Comparison of ENCODE assay signal across 11 cellular contexts in the genomic region with DNA sequence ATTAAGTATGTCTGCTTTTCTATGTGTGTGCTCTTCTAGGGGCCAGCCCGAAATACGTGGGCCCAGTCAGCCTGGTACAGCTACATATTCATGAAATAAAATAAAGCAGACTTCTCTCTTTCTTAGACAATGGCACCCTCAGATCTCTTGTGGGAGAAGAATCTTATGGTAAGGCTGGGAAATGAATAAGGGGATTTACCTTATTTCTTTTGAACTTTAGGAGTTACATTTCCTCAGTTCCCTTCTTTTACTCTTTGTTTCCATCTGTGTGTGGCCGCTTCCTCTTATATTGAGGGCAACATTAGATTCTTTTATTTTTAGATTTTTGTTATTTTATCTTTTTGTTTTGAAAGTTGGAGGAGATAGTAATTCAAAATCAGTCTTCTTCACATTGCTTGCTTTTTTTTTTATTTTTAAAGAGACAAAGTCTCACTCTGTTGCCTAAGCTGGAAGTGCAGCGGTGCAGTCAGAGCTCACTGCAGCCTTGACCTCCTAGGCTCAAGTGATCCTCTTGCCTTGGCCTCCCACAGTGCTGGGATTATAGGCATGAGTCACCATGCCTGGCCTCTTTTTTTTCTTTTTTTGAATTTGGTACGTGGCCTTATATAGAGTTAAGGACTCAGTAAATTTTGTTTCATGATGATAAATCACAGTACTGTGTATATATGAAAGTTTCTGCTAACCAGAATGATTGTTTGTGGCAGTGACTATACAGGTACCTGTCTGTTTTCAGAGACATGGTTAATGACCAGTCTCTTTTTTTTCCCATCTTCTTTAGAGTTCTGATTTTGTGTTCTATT. TPM values are rescaled to one million over a fixed set of nuclear protein-coding genes. Genes with fewer than 3 reads are reported as not detected.
DNase-seq lines count a peak whose midpoint lies in the region; ATAC-seq and TF ChIP-seq lines count a peak whose summit lies in the region.
"Had no signal": no experiment of that assay in that cellular context is flagged by ENCODE, and none has a peak within 500 bp of the region (broad histone marks: within the 10 kb centered on the region; RNA-seq: fewer than 3 reads in every experiment).

No MANE protein-coding gene starts in this region.

- H2AFZ ChIP-seq in trophoblast cell (ENCODE audit: insufficient read depth, low read length, poor library complexity), result no peak overlapping the region

- H3K4me2 ChIP-seq in trophoblast cell (ENCODE audit: low read length), result no peak overlapping the region

- no peak overlapping the region for H3K23ac ChIP-seq in trophoblast cell (ENCODE audit: low read length)

- H3K27ac ChIP-seq in trophoblast cell (ENCODE audit: low read depth, low read length), result peak overlapping the region; percentile 9

- no peak overlapping the region for H3K9ac ChIP-seq in trophoblast cell (ENCODE audit: low read length)

- H3K4ac ChIP-seq in trophoblast cell (ENCODE audit: low read depth, low read length), result no peak overlapping the region

- ATAC-seq in HG03280 (IDR thresholded peaks at IDR 0.05; ENCODE audit: unreplicated experiment) (no peak), HG03439 (IDR thresholded peaks at IDR 0.05; ENCODE audit: unreplicated experiment) (no peak)

- H3K36me3 ChIP-seq in trophoblast cell (ENCODE audit: control insufficient read depth in 1 of 2, insufficient read depth in 2 of 2, low read length in 2 of 2), result peaks cover 0 to 2% of the 10 kb centered on the region in 2 experiments

- H2BK5ac ChIP-seq in trophoblast cell (ENCODE audit: low read depth, low read length, poor library complexity), result no peak overlapping the region

- H3K14ac ChIP-seq in trophoblast cell (ENCODE audit: low read length), result no peak overlapping the region

- no peaks in the 10 kb centered on the region for H3K9me3 Mint-ChIP-seq in activated CD4-positive, alpha-beta T cell treated with anti-CD3 and anti-CD28 coated beads, Interleukin-2, amount 10 ng/mL, durations not matched to agents 24 days and 14 days

- no peak overlapping the region for H2AK5ac ChIP-seq in trophoblast cell (ENCODE audit: low read length)

- DNase-seq in ELR (ENCODE audit: low read depth) (peak; percentile 64), astrocyte of the hippocampus (ENCODE audit: low read depth, low spot score) (peak; percentile 35), trophoblast cell (peak in 1 of 2 donors; percentile 35), NCI-H2107 treated with DMSO at 0.1 percent for 48 hours (lab: John Stamatoyannopoulos, UW; ENCODE audit: unreplicated experiment) (no peak)
- no peak for DNase-seq in activated CD4-positive, alpha-beta T cell treated with anti-CD3 and anti-CD28 coated beads, Interleukin-2, amount 10 ng/mL, durations not matched to agents 24 days and 14 days
- DNase-seq: kidney glomerular epithelial cell, NCI-H510A treated with DMSO at 0.1 percent for 48 hours, tibial artery had no signal

- TF ChIP-seq EP300 in Ishikawa (IDR thresholded peaks at IDR 0.05; ENCODE audit: borderline replicate concordance), result peak; percentile 66; the same call in 1 of the 2 replicates

- H4K91ac ChIP-seq in trophoblast cell (ENCODE audit: low read depth, low read length), result no peak overlapping the region

- H3K27ac Mint-ChIP-seq in activated CD4-positive, alpha-beta T cell treated with anti-CD3 and anti-CD28 coated beads, Interleukin-2, amount 10 ng/mL, durations not matched to agents 24 days and 14 days, result no peak overlapping the region

- no peaks in the 10 kb centered on the region for H3K27me3 ChIP-seq in trophoblast cell (ENCODE audit: insufficient read depth, low read length)
- H3K27me3 ChIP-seq: tibial artery had no signal

- H3K79me1 ChIP-seq in trophoblast cell (ENCODE audit: low read length), result peaks cover 9% of the 10 kb centered on the region

- intact Hi-C loops in activated CD4-positive, alpha-beta T cell treated with anti-CD3 and anti-CD28 coated beads, Interleukin-2, amount 10 ng/mL, durations not matched to agents 24 days and 14 days (cut with micrococcal nuclease), result no loop called here

- peaks cover 4% of the 10 kb centered on the region for H3K79me2 ChIP-seq in trophoblast cell (ENCODE audit: control insufficient read depth, insufficient read depth, low read length, poor library complexity)

- no peak overlapping the region for H3K4me3 ChIP-seq in trophoblast cell (ENCODE audit: low read depth, low read length)
- H3K4me3 ChIP-seq: tibial artery had no signal

- H3K9me3 ChIP-seq in trophoblast cell (ENCODE audit: insufficient read depth, low read depth, low read length), result no peaks in the 10 kb centered on the region
- H3K9me3 ChIP-seq: tibial artery had no signal

- H3K4me1 Mint-ChIP-seq in activated CD4-positive, alpha-beta T cell treated with anti-CD3 and anti-CD28 coated beads, Interleukin-2, amount 10 ng/mL, durations not matched to agents 24 days and 14 days, result peaks cover 4% of the 10 kb centered on the region

- peaks cover 61% of the 10 kb centered on the region for H3K27me3 Mint-ChIP-seq in activated CD4-positive, alpha-beta T cell treated with anti-CD3 and anti-CD28 coated beads, Interleukin-2, amount 10 ng/mL, durations not matched to agents 24 days and 14 days

- no peaks in the 10 kb centered on the region for H3K36me3 Mint-ChIP-seq in activated CD4-positive, alpha-beta T cell treated with anti-CD3 and anti-CD28 coated beads, Interleukin-2, amount 10 ng/mL, durations not matched to agents 24 days and 14 days (ENCODE audit: low read depth)

- no peak overlapping the region for H2BK12ac ChIP-seq in trophoblast cell (ENCODE audit: low read length)

- H4K12ac ChIP-seq in trophoblast cell (ENCODE audit: low read depth, low read length), result no peak overlapping the region

- H3K4me1 ChIP-seq in trophoblast cell (ENCODE audit: control insufficient read depth in 1 of 2, insufficient read depth in 2 of 2, low read length in 2 of 2), result peaks cover 14 to 22% of the 10 kb centered on the region in 2 experiments

- peak overlapping the region; percentile 51 for H2BK120ac ChIP-seq in trophoblast cell (ENCODE audit: insufficient read depth, low read length, poor library complexity)

- no peak overlapping the region for H3K18ac ChIP-seq in trophoblast cell (ENCODE audit: low read length)

- no peak overlapping the region for H3K4me3 Mint-ChIP-seq in activated CD4-positive, alpha-beta T cell treated with anti-CD3 and anti-CD28 coated beads, Interleukin-2, amount 10 ng/mL, durations not matched to agents 24 days and 14 days

- no peak for TF ChIP-seq RAD21 in Ishikawa (IDR thresholded peaks at IDR 0.05; ENCODE audit: low read depth)

- H4K8ac ChIP-seq in trophoblast cell (ENCODE audit: low read depth, low read length), result no peak overlapping the region

- no CpG with 5 or more reads among the region's 5 CpGs for whole genome bisulfite sequencing in trophoblast cell (ENCODE audit: extremely low coverage, insufficient coverage, insufficient read length)

TF ChIP-seq in Ishikawa, 13 proteins besides CTCF, POLR2A, EP300 and RAD21:
- TF ChIP-seq TCF12 (IDR thresholded peaks at IDR 0.05; ENCODE audit: low read depth) (peak; percentile 58), CEBPB (IDR thresholded peaks at IDR 0.05) (no peak), CREB1 (IDR thresholded peaks at IDR 0.05; ENCODE audit: low read depth) (no peak), NFIC (IDR thresholded peaks at IDR 0.05) (0 out of 2 replicates have a peak, but pooled peaks have one; percentile 25)
- TF ChIP-seq, protein P1, sequence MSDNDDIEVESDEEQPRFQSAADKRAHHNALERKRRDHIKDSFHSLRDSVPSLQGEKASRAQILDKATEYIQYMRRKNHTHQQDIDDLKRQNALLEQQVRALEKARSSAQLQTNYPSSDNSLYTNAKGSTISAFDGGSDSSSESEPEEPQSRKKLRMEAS (IDR thresholded peaks at IDR 0.05), result peak; percentile 39; the same call in 1 of the 2 replicates

RNA-seq across cellular contexts. Expression of gene LAMC1, which starts 9.1 kb away (rescaled TPM):
- 230 and 236 TPM in 2 replicates for polyA plus RNA-seq in trophoblast cell (2013)
- total RNA-seq in activated CD4-positive, alpha-beta T cell treated with anti-CD3 and anti-CD28 coated beads, Interleukin-2, amount 10 ng/mL, durations not matched to agents 24 days and 14 days, result 0.30 and 0.33 TPM in 2 replicates

Comparison
In these comparisons a context has a peak if more than half of its experiments do, and no peak if none do; other contexts are left out.
1. DNase-seq: peak in ELR (single experiment) and astrocyte of the hippocampus (single experiment); none in activated CD4-positive, alpha-beta T cell treated with anti-CD3 and anti-CD28 coated beads, Interleukin-2, amount 10 ng/mL, durations not matched to agents 24 days and 14 days (single experiment) and NCI-H2107 treated with DMSO at 0.1 percent for 48 hours (single experiment).